ENCODE assay signal across 8 cellular contexts in the genomic region with DNA sequence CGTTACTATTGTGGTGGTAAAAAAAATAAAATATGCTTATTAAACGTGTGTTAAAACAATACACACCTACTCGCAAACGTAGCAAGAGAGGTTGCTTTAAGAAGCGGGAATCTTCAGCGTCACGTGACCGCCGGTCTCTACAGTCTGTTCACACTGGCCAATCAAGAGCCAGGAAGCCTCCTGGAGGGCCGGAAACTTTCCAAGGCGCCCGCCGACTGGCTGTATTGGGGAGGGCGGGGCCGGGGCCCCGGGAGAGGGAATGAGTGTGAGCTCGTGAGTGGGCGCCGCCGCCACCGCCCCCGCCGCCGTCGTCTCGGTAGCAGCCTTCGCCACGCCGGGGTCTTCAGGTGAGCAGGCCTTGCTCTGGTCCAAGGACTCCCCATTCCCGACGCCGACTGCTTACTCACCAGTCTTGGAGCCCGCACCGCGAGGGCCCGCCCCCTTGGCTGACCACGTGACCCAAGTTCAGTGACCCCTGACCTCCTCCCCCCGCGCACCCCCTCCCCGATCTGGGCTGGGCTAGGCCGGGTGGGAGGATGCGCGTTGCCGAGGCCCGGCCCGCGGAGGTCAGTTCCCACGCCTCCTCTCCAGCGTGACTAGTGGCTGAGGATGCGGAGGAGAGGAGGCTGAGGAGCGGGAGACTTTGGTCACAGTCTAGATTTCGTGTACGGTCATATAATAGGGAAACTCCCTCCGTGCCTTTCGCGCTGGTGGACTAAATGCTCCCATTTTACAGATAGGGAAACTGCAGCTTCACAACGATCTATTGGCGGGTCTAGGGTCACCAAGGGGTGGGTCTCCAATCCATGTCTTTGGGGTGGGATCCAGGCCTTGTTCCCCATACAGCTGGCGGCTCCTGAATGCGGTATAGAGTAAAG. TPM values are rescaled to one million over a fixed set of nuclear protein-coding genes. Genes with fewer than 3 reads are reported as not detected.
DNase-seq lines count a peak whose midpoint lies in the region; ATAC-seq and TF ChIP-seq lines count a peak whose summit lies in the region.

Gene TAF6L (plus strand): TSS at position 253 of the 878 bp plus-strand sequence. CDS start 4,388 bp downstream, outside the sequence.

- peaks cover 9% of the 10 kb centered on the region; the same call in 1 of the 2 replicates for H3K4me1 ChIP-seq in GM23338 (ENCODE audit: insufficient read depth)
- H3K4me1 ChIP-seq in RWPE2 (ENCODE audit: insufficient read depth, poor library complexity, severe bottlenecking), result peaks cover 8% of the 10 kb centered on the region

- H3K9me2 ChIP-seq in GM23338 (ENCODE audit: insufficient read depth), result no peaks in the 10 kb centered on the region

- peak within 1 kb of the TSS; percentile 76 for H3K4me2 ChIP-seq in GM23338

- H3K27me3 ChIP-seq in GM23338 (ENCODE audit: insufficient read depth) (no peaks in the 10 kb centered on the region), RWPE2 (ENCODE audit: insufficient read depth, poor library complexity, severe bottlenecking) (no peaks in the 10 kb centered on the region)

- H3K27ac ChIP-seq in GM23338 (ENCODE audit: low read depth) (peak within 1 kb of the TSS; percentile 95), RWPE2 (ENCODE audit: poor library complexity, severe bottlenecking) (peak within 1 kb of the TSS; percentile 71)

- DNase-seq in Daoy (ENCODE audit: low read depth) (peak; percentile 97), GM23338 (ENCODE audit: low spot score) (peak; percentile 99), LHCN-M2 (ENCODE audit: low read depth) (peak; percentile 96), RWPE2 (ENCODE audit: low spot score) (peak; percentile 98), fibroblast of pulmonary artery (ENCODE audit: low read depth) (peak; percentile 97)
- peak; percentile 88 for DNase-seq in activated T-helper 9 cell treated with anti-CD3 and anti-CD28 coated beads, Interleukin-2, amount 50 U/mL, for 16 hours (ENCODE audit: low read depth)

- H3K4me3 Mint-ChIP-seq in GM23338, result peak within 1 kb of the TSS; percentile 90
- H3K4me3 Mint-ChIP-seq in nephron, result peak within 1 kb of the TSS; percentile 88 to 95 (median 94)
- H3K4me3 Mint-ChIP-seq in stimulated activated naive CD8-positive, alpha-beta T cell treated with anti-CD3 and anti-CD28 coated beads, Interleukin-15, Interleukin-2, amounts not matched to agents 100 ng/mL and 50 ng/mL, for 24 hours, result peak within 1 kb of the TSS; percentile 88

- H3K4me1 Mint-ChIP-seq in GM23338, result peaks cover 14% of the 10 kb centered on the region
- peaks cover 16% of the 10 kb centered on the region for H3K4me1 Mint-ChIP-seq in nephron
- H3K4me1 Mint-ChIP-seq in stimulated activated naive CD8-positive, alpha-beta T cell treated with anti-CD3 and anti-CD28 coated beads, Interleukin-15, Interleukin-2, amounts not matched to agents 100 ng/mL and 50 ng/mL, for 24 hours (ENCODE audit: low read depth), result peaks cover 28% of the 10 kb centered on the region

- H3K79me2 ChIP-seq in GM23338 (replicated peaks; ENCODE audit: insufficient read depth), result peaks cover 31% of the 10 kb centered on the region

- H3K27ac Mint-ChIP-seq in GM23338, result peak within 1 kb of the TSS; percentile 97
- H3K27ac Mint-ChIP-seq in nephron, result peak within 1 kb of the TSS; percentile 99
- peak within 1 kb of the TSS; percentile 94 for H3K27ac Mint-ChIP-seq in stimulated activated naive CD8-positive, alpha-beta T cell treated with anti-CD3 and anti-CD28 coated beads, Interleukin-15, Interleukin-2, amounts not matched to agents 100 ng/mL and 50 ng/mL, for 24 hours

- H3K4me3 ChIP-seq in GM23338, result peak within 1 kb of the TSS; percentile 89
- peak within 1 kb of the TSS; percentile 61 for H3K4me3 ChIP-seq in RWPE2 (ENCODE audit: severe bottlenecking)
- peak within 1 kb of the TSS; percentile 73 for H3K4me3 ChIP-seq in fibroblast of pulmonary artery (replicated peaks; ENCODE audit: low read depth, low read length)

- peaks cover 25% of the 10 kb centered on the region for H3F3A ChIP-seq in GM23338 (replicated peaks; ENCODE audit: low read depth)

- peaks cover 34% of the 10 kb centered on the region for H3K36me3 Mint-ChIP-seq in GM23338 (ENCODE audit: low read depth)
- H3K36me3 Mint-ChIP-seq in nephron (ENCODE audit: low read depth), result peaks cover 25% of the 10 kb centered on the region
- peaks cover 13% of the 10 kb centered on the region for H3K36me3 Mint-ChIP-seq in stimulated activated naive CD8-positive, alpha-beta T cell treated with anti-CD3 and anti-CD28 coated beads, Interleukin-15, Interleukin-2, amounts not matched to agents 100 ng/mL and 50 ng/mL, for 24 hours (ENCODE audit: low read depth)

- peak within 1 kb of the TSS; percentile 58; the same call in 1 of the 2 replicates for H2AFZ ChIP-seq in GM23338

- peak; percentile 84 for ATAC-seq in GM23338
- ATAC-seq in RWPE2 (ENCODE audit: low read depth), result peak; percentile 92

- peaks cover 16% of the 10 kb centered on the region for H3K36me3 ChIP-seq in GM23338 (ENCODE audit: insufficient read depth)
- H3K36me3 ChIP-seq in RWPE2 (ENCODE audit: low read depth), result peaks cover 5% of the 10 kb centered on the region

- no peaks in the 10 kb centered on the region for H3K9me3 ChIP-seq in RWPE2 (ENCODE audit: severe bottlenecking)

- H4K20me1 ChIP-seq in GM23338 (replicated peaks; ENCODE audit: insufficient read depth), result peaks cover 3% of the 10 kb centered on the region; the same call in 1 of the 2 replicates

- TF ChIP-seq CTCF in GM23338 (conservative IDR thresholded peaks at IDR 0.05; ENCODE audit: low read depth in 2 of 2), result no peak
- TF ChIP-seq CTCF in RWPE2 (IDR thresholded peaks at IDR 0.05; ENCODE audit: poor library complexity, severe bottlenecking), result no peak
- no peak for TF ChIP-seq CTCF in fibroblast of pulmonary artery (IDR thresholded peaks at IDR 0.05; ENCODE audit: low read length, missing control alignments)
- TF ChIP-seq CTCF in nephron (IDR thresholded peaks at IDR 0.05; ENCODE audit: unreplicated experiment in 3 of 3), result no peak

- peaks cover 14% of the 10 kb centered on the region for H3K27me3 Mint-ChIP-seq in GM23338 (ENCODE audit: insufficient read depth, low read depth, poor library complexity)
- peaks cover 3% of the 10 kb centered on the region for H3K27me3 Mint-ChIP-seq in nephron (ENCODE audit: low read depth)
- H3K27me3 Mint-ChIP-seq in stimulated activated naive CD8-positive, alpha-beta T cell treated with anti-CD3 and anti-CD28 coated beads, Interleukin-15, Interleukin-2, amounts not matched to agents 100 ng/mL and 50 ng/mL, for 24 hours, result no peaks in the 10 kb centered on the region

- H3K9me3 Mint-ChIP-seq in GM23338 (no peaks in the 10 kb centered on the region; the same call in 2 of the 3 replicates), nephron (no peaks in the 10 kb centered on the region)
- H3K9me3 Mint-ChIP-seq in stimulated activated naive CD8-positive, alpha-beta T cell treated with anti-CD3 and anti-CD28 coated beads, Interleukin-15, Interleukin-2, amounts not matched to agents 100 ng/mL and 50 ng/mL, for 24 hours, result no peaks in the 10 kb centered on the region

TF ChIP-seq in GM23338, 12 proteins besides CTCF, POLR2A, EP300 and RAD21 (continues in another document):
- no peak for TF ChIP-seq STAT1 (IDR thresholded peaks at IDR 0.05; ENCODE audit: unreplicated experiment)
- no peak for TF ChIP-seq ZNF114 (CRISPR knock-in tag; IDR thresholded peaks at IDR 0.05)
- no peak for TF ChIP-seq EZH2 (IDR thresholded peaks at IDR 0.05; ENCODE audit: low read depth, unreplicated experiment)
- TF ChIP-seq ETS1 (IDR thresholded peaks at IDR 0.05), result no peak
- TF ChIP-seq POLR2AphosphoS5 (IDR thresholded peaks at IDR 0.05; ENCODE audit: low read depth), result peak; percentile 49; the same call in 1 of the 2 replicates
- peak; percentile 38; the same call in 1 of the 2 replicates for TF ChIP-seq CREB1 (CRISPR knock-in tag; IDR thresholded peaks at IDR 0.05; ENCODE audit: low read depth)
- TF ChIP-seq, protein P1, sequence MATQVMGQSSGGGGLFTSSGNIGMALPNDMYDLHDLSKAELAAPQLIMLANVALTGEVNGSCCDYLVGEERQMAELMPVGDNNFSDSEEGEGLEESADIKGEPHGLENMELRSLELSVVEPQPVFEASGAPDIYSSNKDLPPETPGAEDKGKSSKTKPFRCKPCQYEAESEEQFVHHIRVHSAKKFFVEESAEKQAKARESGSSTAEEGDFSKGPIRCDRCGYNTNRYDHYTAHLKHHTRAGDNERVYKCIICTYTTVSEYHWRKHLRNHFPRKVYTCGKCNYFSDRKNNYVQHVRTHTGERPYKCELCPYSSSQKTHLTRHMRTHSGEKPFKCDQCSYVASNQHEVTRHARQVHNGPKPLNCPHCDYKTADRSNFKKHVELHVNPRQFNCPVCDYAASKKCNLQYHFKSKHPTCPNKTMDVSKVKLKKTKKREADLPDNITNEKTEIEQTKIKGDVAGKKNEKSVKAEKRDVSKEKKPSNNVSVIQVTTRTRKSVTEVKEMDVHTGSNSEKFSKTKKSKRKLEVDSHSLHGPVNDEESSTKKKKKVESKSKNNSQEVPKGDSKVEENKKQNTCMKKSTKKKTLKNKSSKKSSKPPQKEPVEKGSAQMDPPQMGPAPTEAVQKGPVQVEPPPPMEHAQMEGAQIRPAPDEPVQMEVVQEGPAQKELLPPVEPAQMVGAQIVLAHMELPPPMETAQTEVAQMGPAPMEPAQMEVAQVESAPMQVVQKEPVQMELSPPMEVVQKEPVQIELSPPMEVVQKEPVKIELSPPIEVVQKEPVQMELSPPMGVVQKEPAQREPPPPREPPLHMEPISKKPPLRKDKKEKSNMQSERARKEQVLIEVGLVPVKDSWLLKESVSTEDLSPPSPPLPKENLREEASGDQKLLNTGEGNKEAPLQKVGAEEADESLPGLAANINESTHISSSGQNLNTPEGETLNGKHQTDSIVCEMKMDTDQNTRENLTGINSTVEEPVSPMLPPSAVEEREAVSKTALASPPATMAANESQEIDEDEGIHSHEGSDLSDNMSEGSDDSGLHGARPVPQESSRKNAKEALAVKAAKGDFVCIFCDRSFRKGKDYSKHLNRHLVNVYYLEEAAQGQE (IDR thresholded peaks at IDR 0.05; ENCODE audit: unreplicated experiment), result no peak

RNA-seq across cellular contexts. Expression of gene TAF6L, which starts in this region (rescaled TPM):
- 18.3 and 27.4 TPM in 2 replicates for total RNA-seq in Daoy (2014; rRNA removed; shearing (Covaris generic))
- 30.6 and 50.6 TPM in 2 replicates for total RNA-seq in GM23338 (2014; rRNA removed; shearing (Covaris generic))
- 21.8 and 23.0 TPM in 2 replicates for polyA plus RNA-seq in GM23338 (2016; fragmentation: Nextera tagmentation; extraction: Ambion mirVana)
- 21.7 and 25.9 TPM in 2 replicates for total RNA-seq in LHCN-M2 (2014; rRNA removed)
- 14.8 TPM for polyA plus RNA-seq in LHCN-M2 (2012)

Comparison
In these comparisons a context has a peak if more than half of its experiments do, and no peak if none do; other contexts are left out.
1. Peak in every context shown above with its lines: DNase-seq, ATAC-seq, H3K4me3 ChIP-seq and H3K27ac ChIP-seq.